ENCODE assay signal across 9 cellular contexts in genomic region chr10:68088744-68089143, GRCh38. TPM values are rescaled to one million over a fixed set of nuclear protein-coding genes. Genes with fewer than 3 reads are reported as not detected.
DNase-seq lines count a peak whose midpoint lies in the region; ATAC-seq and TF ChIP-seq lines count a peak whose summit lies in the region.
"Had no signal": no experiment of that assay in that cellular context is flagged by ENCODE, and none has a peak within 500 bp of the region (broad histone marks: within the 10 kb centered on the region; RNA-seq: fewer than 3 reads in every experiment).

No MANE protein-coding gene starts in this region.

- no peaks in the 10 kb centered on the region for H3K36me3 ChIP-seq in A673 (ENCODE audit: insufficient read depth, low read length, poor library complexity, severe bottlenecking)
- H3K36me3 ChIP-seq in ascending aorta = no peaks in the 10 kb centered on the region

- H3K9me3 ChIP-seq in A673 (ENCODE audit: low read depth, low read length, poor library complexity, severe bottlenecking) (no peaks in the 10 kb centered on the region), ascending aorta (no peaks in the 10 kb centered on the region)

- H3K9me3 Mint-ChIP-seq in activated naive CD8-positive, alpha-beta T cell treated with anti-CD3 and anti-CD28 coated beads, Interleukin-2, amount 50 U/mL, for 24 hours = no peaks in the 10 kb centered on the region

- ATAC-seq in GM18909 (IDR thresholded peaks at IDR 0.05; ENCODE audit: poor library complexity, unreplicated experiment) = peak; percentile 65
- ATAC-seq in HG03520 (IDR thresholded peaks at IDR 0.05; ENCODE audit: unreplicated experiment) = peak; percentile 63
- ATAC-seq in activated naive CD8-positive, alpha-beta T cell treated with anti-CD3 and anti-CD28 coated beads, Interleukin-2, amount 50 U/mL, for 24 hours = no peak
- no peak for ATAC-seq in HG02623 (IDR thresholded peaks at IDR 0.05; ENCODE audit: unreplicated experiment)

- H3K27ac ChIP-seq in A673 (ENCODE audit: low read depth, low read length, poor library complexity, severe bottlenecking) (no peak overlapping the region), ascending aorta (no peak overlapping the region)

- no peaks in the 10 kb centered on the region for H3K27me3 ChIP-seq in A673 (replicated peaks; ENCODE audit: insufficient read depth, low read depth, low read length, poor library complexity)
- H3K27me3 ChIP-seq in ascending aorta = no peaks in the 10 kb centered on the region

- H3K36me3 Mint-ChIP-seq in activated naive CD8-positive, alpha-beta T cell treated with anti-CD3 and anti-CD28 coated beads, Interleukin-2, amount 50 U/mL, for 24 hours (ENCODE audit: low read depth) = no peaks in the 10 kb centered on the region

- CTCF ChIA-PET in A673 (lab: Charles Lee) = no interaction called here

- intact Hi-C loops in A673 (cut with micrococcal nuclease; ENCODE audit: unreplicated experiment) (no loop called here), ascending aorta (cut with DNase I) (no loop called here)

- no peak overlapping the region for H3K4me3 ChIP-seq in A673 (ENCODE audit: low read depth, low read length, poor library complexity, severe bottlenecking)
- H3K4me3 ChIP-seq in ascending aorta = no peak overlapping the region

- H3K27ac Mint-ChIP-seq in activated naive CD8-positive, alpha-beta T cell treated with anti-CD3 and anti-CD28 coated beads, Interleukin-2, amount 50 U/mL, for 24 hours = no peak overlapping the region

- no TSS peak for BruUV-seq in A673 (replicated peaks; lab: Mats Ljungman, UMichigan)

- H3K4me1 ChIP-seq in A673 (ENCODE audit: insufficient read depth, low read length, poor library complexity, severe bottlenecking) (peaks cover 29% of the 10 kb centered on the region), ascending aorta (no peaks in the 10 kb centered on the region)

- peak; percentile 42 for DNase-seq in A673 (ENCODE audit: low spot score)
- DNase-seq in activated naive CD8-positive, alpha-beta T cell treated with anti-CD3 and anti-CD28 coated beads, Interleukin-2, amount 50 U/mL, for 24 hours = no peak
- no peak for DNase-seq in ascending aorta (ENCODE audit: low spot score in 2 of 2)
- no peak for DNase-seq in middle frontal gyrus (ENCODE audit: extremely low spot score, low spot score)
- DNase-seq in OCI-M2 (lab: John Stamatoyannopoulos, UW; ENCODE audit: unreplicated experiment) = no peak
- DNase-seq: NCI-H1694 treated with DMSO at 0.1 percent for 48 hours had no signal

- peaks cover 4% of the 10 kb centered on the region for H3K4me1 Mint-ChIP-seq in activated naive CD8-positive, alpha-beta T cell treated with anti-CD3 and anti-CD28 coated beads, Interleukin-2, amount 50 U/mL, for 24 hours

- H3K4me3 Mint-ChIP-seq in activated naive CD8-positive, alpha-beta T cell treated with anti-CD3 and anti-CD28 coated beads, Interleukin-2, amount 50 U/mL, for 24 hours = peak overlapping the region; percentile 51

- TF ChIP-seq CTCF in A673 (conservative IDR thresholded peaks at IDR 0.05; ENCODE audit: low read depth, low read length) (no peak), ascending aorta (IDR thresholded peaks at IDR 0.05) (no peak)

- POLR2A ChIA-PET in A673 (lab: Charles Lee; ENCODE audit: low non-redundant PET) = no interaction called here

- peaks cover 3% of the 10 kb centered on the region for H3K27me3 Mint-ChIP-seq in activated naive CD8-positive, alpha-beta T cell treated with anti-CD3 and anti-CD28 coated beads, Interleukin-2, amount 50 U/mL, for 24 hours

RNA-seq across cellular contexts. Expression of gene HERC4, which starts 13.7 kb away (rescaled TPM):
- total RNA-seq in A673 (2021) (48.5 and 52.2 TPM in 2 replicates), ascending aorta (15.0 TPM)

RNA-seq across cellular contexts. Expression of gene MYPN, which starts 20.5 kb away (rescaled TPM):
- total RNA-seq in A673 (2021) (0.87 and 1.7 TPM in 2 replicates), ascending aorta (not detected)

Comparison
In these comparisons a context has a peak if more than half of its experiments do, and no peak if none do; other contexts are left out.
1. ATAC-seq: peak in GM18909 (single experiment) and HG03520 (single experiment); none in activated naive CD8-positive, alpha-beta T cell treated with anti-CD3 and anti-CD28 coated beads, Interleukin-2, amount 50 U/mL, for 24 hours (single experiment) and HG02623 (single experiment).